33 cellular contexts compared by ENCODE assay signal in genomic region chr14:84850595-84850994, GRCh38.
"Had no signal": no experiment of that assay in that cellular context is flagged by ENCODE, and none has a peak within 500 bp of the region (broad histone marks: within the 10 kb centered on the region; RNA-seq: fewer than 3 reads in every experiment).

No MANE protein-coding gene starts in this region.

- H3K4me3 ChIP-seq: esophagus muscularis mucosa, gastroesophageal sphincter had no signal

- FAIRE-seq: astrocyte, bronchial epithelial cell had no signal

- H3K27ac ChIP-seq: brain microvascular endothelial cell, esophagus muscularis mucosa, foreskin keratinocyte, gastroesophageal sphincter, VCaP had no signal

- ATAC-seq: activated CD4-positive, CD25-positive, alpha-beta regulatory T cell treated with anti-CD3 and anti-CD28 coated beads, Interleukin-2, amount 50 U/mL, for 24 hours; activated CD8-positive, alpha-beta T cell treated with anti-CD3 and anti-CD28 coated beads for 36 hours; activated T-cell treated with anti-CD3 and anti-CD28 coated beads, Interleukin-2, amount 50 U/mL, for 4 hours; activated T-helper 17 cell treated with anti-CD3 and anti-CD28 coated beads, Interleukin-2, amount 50 U/mL, for 72 hours; effector memory CD8-positive, alpha-beta T cell; foreskin keratinocyte; gastroesophageal sphincter; T-helper 17 cell had no signal

- H3K4me1 Mint-ChIP-seq: activated B cell treated with CpG ODN at 0.5 μM for 24 hours; activated T-helper 17 cell treated with anti-CD3 and anti-CD28 coated beads, Interleukin-2, amount 50 U/mL, for 72 hours; central memory CD8-positive, alpha-beta T cell; T-helper 17 cell had no signal

- DNase-seq: activated B cell treated with CpG ODN at 0.5 μM for 24 hours; activated CD4-positive, alpha-beta T cell treated with anti-CD3 and anti-CD28 coated beads for 48 hours; activated CD4-positive, alpha-beta T cell treated with anti-CD3 and anti-CD28 coated beads, Interleukin-2, amount 50 U/mL, for 1 hour; activated CD4-positive, alpha-beta T cell treated with anti-CD3 and anti-CD28 coated beads, Interleukin-2, amount 50 U/mL, for 48 hours; activated CD8-positive, alpha-beta memory T cell treated with anti-CD3 and anti-CD28 coated beads for 24 hours; activated CD8-positive, alpha-beta T cell treated with anti-CD3 and anti-CD28 coated beads for 36 hours; activated effector memory CD4-positive, alpha-beta T cell treated with Interleukin-2 at 50 U/mL for 16 hours; activated gamma-delta T cell treated with Interleukin-2 at 50 U/mL for 16 hours; activated naive CD4-positive, alpha-beta T cell treated with anti-CD3 and anti-CD28 coated beads, Interleukin-2, amount 50 U/mL, for 16 hours; activated naive CD4-positive, alpha-beta T cell treated with Interleukin-2 at 50 U/mL for 16 hours; activated T-cell treated with anti-CD3 and anti-CD28 coated beads, Interleukin-2, amount 50 U/mL, for 4 hours; amniotic stem cell; anterior cingulate cortex; brain microvascular endothelial cell; cortex of kidney; dermis blood vessel endothelial cell; effector CD4-positive, alpha-beta T cell; effector memory CD8-positive, alpha-beta T cell; erythroblast; foreskin keratinocyte; T-helper 1 cell; T-helper 17 cell; T1000 had no signal

- H3K9me3 ChIP-seq: esophagus muscularis mucosa, gastroesophageal sphincter had no signal

- H3K36me3 ChIP-seq: brain microvascular endothelial cell, esophagus muscularis mucosa, gastroesophageal sphincter had no signal

- H3K36me3 Mint-ChIP-seq: activated naive CD8-positive, alpha-beta T cell had no signal

- H3K4me3 Mint-ChIP-seq: activated B cell treated with CpG ODN at 0.5 μM for 24 hours; activated CD8-positive, alpha-beta T cell treated with anti-CD3 and anti-CD28 coated beads for 36 hours; activated naive CD8-positive, alpha-beta T cell; activated T-cell treated with anti-CD3 and anti-CD28 coated beads, Interleukin-2, amount 50 U/mL, for 4 hours; activated T-helper 17 cell treated with anti-CD3 and anti-CD28 coated beads, Interleukin-2, amount 50 U/mL, for 72 hours; central memory CD8-positive, alpha-beta T cell; effector memory CD8-positive, alpha-beta T cell; T-helper 17 cell; T-helper 2 cell treated with Interferon-gamma antibody and Interleukin-4, amounts not matched to agents 5 μg/mL and 100 μg/mL, for 36 hours had no signal

- H3K4me1 ChIP-seq: esophagus muscularis mucosa, foreskin keratinocyte, gastroesophageal sphincter had no signal

- H3K27me3 Mint-ChIP-seq: activated B cell treated with CpG ODN at 0.5 μM for 24 hours; activated CD8-positive, alpha-beta T cell treated with anti-CD3 and anti-CD28 coated beads for 36 hours; activated naive CD8-positive, alpha-beta T cell; activated T-helper 17 cell treated with anti-CD3 and anti-CD28 coated beads, Interleukin-2, amount 50 U/mL, for 72 hours; central memory CD8-positive, alpha-beta T cell; effector memory CD8-positive, alpha-beta T cell; T-helper 17 cell had no signal

- H3K27ac Mint-ChIP-seq: activated B cell treated with CpG ODN at 0.5 μM for 24 hours; activated CD8-positive, alpha-beta T cell treated with anti-CD3 and anti-CD28 coated beads for 36 hours; activated naive CD8-positive, alpha-beta T cell; activated T-helper 17 cell treated with anti-CD3 and anti-CD28 coated beads, Interleukin-2, amount 50 U/mL, for 72 hours; effector memory CD8-positive, alpha-beta T cell; T-helper 17 cell; T-helper 2 cell treated with Interferon-gamma antibody and Interleukin-4, amounts not matched to agents 5 μg/mL and 100 μg/mL, for 36 hours had no signal

- H3K27me3 ChIP-seq: brain microvascular endothelial cell, esophagus muscularis mucosa, foreskin keratinocyte, gastroesophageal sphincter had no signal
